Comparison of ENCODE assay signal across 8 cellular contexts in genomic region chr3:72375237-72376154, GRCh38.
A peak's percentile ranks its signal among the peaks of the same experiment; 100 is the strongest.
DNase-seq lines count a peak whose midpoint lies in the region; ATAC-seq, FAIRE-seq and TF ChIP-seq lines count a peak whose summit lies in the region.

No MANE protein-coding gene starts in this region.

- peaks cover 5% of the 10 kb centered on the region for H3K9me3 Mint-ChIP-seq in activated T-cell treated with anti-CD3 and anti-CD28 coated beads, Interleukin-2, amount 50 U/mL, for 24 hours

- H3K27me3 Mint-ChIP-seq in activated T-cell treated with anti-CD3 and anti-CD28 coated beads, Interleukin-2, amount 50 U/mL, for 24 hours: no peaks in the 10 kb centered on the region

- no peaks in the 10 kb centered on the region for H3K27me3 ChIP-seq in psoas muscle (ENCODE audit: insufficient read depth in 3 of 3, low read length in 2 of 3)

- H3K9me3 ChIP-seq in psoas muscle: no peaks in the 10 kb centered on the region

- intact Hi-C loops in psoas muscle (cut with DNase I): no loop called here
- intact Hi-C loops in Right ventricle myocardium superior (cut with DNase I): no loop called here

- no peak overlapping the region for H3K4me3 ChIP-seq in psoas muscle

- no peak for FAIRE-seq in HTR-8/SVneo (lab: Jason Lieb, UNC)

- peak; percentile 63 for DNase-seq in activated T-cell treated with anti-CD3 and anti-CD28 coated beads, Interleukin-2, amount 50 U/mL, for 24 hours
- DNase-seq in stimulated activated CD4-positive, alpha-beta T cell treated with anti-CD3 and anti-CD28 coated beads, Interleukin-15, amount 100 ng/mL, for 48 hours (ENCODE audit: low read depth in 2 of 2): peak; percentile 17 to 18
- DNase-seq in HTR-8/SVneo (ENCODE audit: insufficient read length, low spot score): no peak
- DNase-seq in psoas muscle: no peak
- DNase-seq in COLO829 (ENCODE audit: low spot score): no peak
- DNase-seq in Right ventricle myocardium superior: no peak

- 90 to 94% (median 92%) methylated on average over 10 of the region's 10 CpGs for WGBS in psoas muscle, 3 donors

- TF ChIP-seq CTCF in psoas muscle (IDR thresholded peaks at IDR 0.05): no peak

- ATAC-seq in GM18519 (IDR thresholded peaks at IDR 0.05; ENCODE audit: low FRiP score, unreplicated experiment): peak; percentile 60
- peak; percentile 61 for ATAC-seq in HG03342 (IDR thresholded peaks at IDR 0.05; ENCODE audit: unreplicated experiment)
- ATAC-seq in psoas muscle: no peak
- ATAC-seq in Right ventricle myocardium superior (ENCODE audit: poor library complexity): no peak

- peaks cover 8% of the 10 kb centered on the region for H3K4me1 ChIP-seq in psoas muscle

- peak overlapping the region; percentile 67 for H3K4me3 Mint-ChIP-seq in activated T-cell treated with anti-CD3 and anti-CD28 coated beads, Interleukin-2, amount 50 U/mL, for 24 hours

- H3K36me3 ChIP-seq in psoas muscle (ENCODE audit: insufficient read depth in 1 of 2, low read depth in 1 of 2): peaks cover 0 to 25% of the 10 kb centered on the region in 2 donors

- peak overlapping the region; percentile 98 for H3K27ac Mint-ChIP-seq in activated T-cell treated with anti-CD3 and anti-CD28 coated beads, Interleukin-2, amount 50 U/mL, for 24 hours

- peaks cover 81% of the 10 kb centered on the region for H3K4me1 Mint-ChIP-seq in activated T-cell treated with anti-CD3 and anti-CD28 coated beads, Interleukin-2, amount 50 U/mL, for 24 hours (ENCODE audit: low read depth)

- H3K36me3 Mint-ChIP-seq in activated T-cell treated with anti-CD3 and anti-CD28 coated beads, Interleukin-2, amount 50 U/mL, for 24 hours (ENCODE audit: low read depth): peaks cover 49% of the 10 kb centered on the region

- H3K27ac ChIP-seq in psoas muscle: no peak overlapping the region

Comparison
In these comparisons a context has a peak if more than half of its experiments do, and no peak if none do; other contexts are left out.
1. ATAC-seq: peak in GM18519 (single experiment) and HG03342 (single experiment); none in psoas muscle (0 of 4) and Right ventricle myocardium superior (single experiment).
2. DNase-seq: peak in activated T-cell treated with anti-CD3 and anti-CD28 coated beads, Interleukin-2, amount 50 U/mL, for 24 hours (single experiment) and stimulated activated CD4-positive, alpha-beta T cell treated with anti-CD3 and anti-CD28 coated beads, Interleukin-15, amount 100 ng/mL, for 48 hours (2 of 2); none in HTR-8/SVneo (single experiment), psoas muscle (0 of 2), COLO829 (single experiment) and Right ventricle myocardium superior (single experiment).